1 cellular context compared by ENCODE assay signal in the genomic region with DNA sequence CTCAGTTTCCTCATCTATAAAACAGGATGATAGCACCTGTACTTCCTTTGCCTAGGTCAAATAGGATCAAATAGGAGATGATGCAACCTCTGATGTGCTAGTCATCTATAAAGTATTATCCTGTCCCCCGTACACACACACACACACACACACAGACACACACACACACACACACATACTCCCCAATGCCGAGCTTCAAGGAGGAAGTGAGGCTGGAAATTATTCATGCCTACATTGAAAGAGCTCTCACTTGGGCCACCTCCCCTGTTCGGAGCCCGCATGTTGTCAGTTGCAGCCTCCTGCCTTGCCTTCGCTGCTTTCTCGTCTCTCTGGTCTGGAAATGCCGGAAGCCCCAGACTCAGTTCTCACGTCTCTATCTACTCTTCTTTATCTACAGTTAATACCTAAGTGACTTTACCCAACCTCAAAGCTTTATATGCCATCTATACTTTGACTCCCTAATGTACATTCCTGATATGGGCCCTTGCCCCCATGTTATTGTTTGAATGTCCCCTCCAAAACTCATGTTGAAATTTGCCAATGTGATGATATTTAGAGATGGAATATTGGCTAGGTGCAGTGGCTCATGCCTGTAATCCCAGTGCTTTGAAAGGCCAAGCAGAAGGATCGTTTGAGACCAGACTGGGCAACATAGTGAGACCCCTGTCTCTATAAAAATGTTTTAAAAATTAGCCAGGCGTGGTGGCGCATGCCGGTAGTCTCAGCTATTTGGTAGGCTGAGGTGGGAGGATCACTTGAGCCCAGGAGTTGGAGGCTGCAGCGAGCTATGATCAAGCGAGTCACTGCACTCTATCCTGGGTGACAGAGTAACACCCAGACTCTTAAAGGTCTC.
TF ChIP-seq lines count a peak whose summit lies in the region.

No MANE protein-coding gene starts in this region.

TF ChIP-seq in K562, 482 proteins besides CTCF, POLR2A, EP300 and RAD21 (continued from another document):
- TF ChIP-seq RHOXF2B (CRISPR knock-in tag; conservative IDR thresholded peaks at IDR 0.05) = no peak
- no peak for TF ChIP-seq ILF3 (IDR thresholded peaks at IDR 0.05; ENCODE audit: borderline replicate concordance)
- TF ChIP-seq CHD4 (IDR thresholded peaks at IDR 0.05; ENCODE audit: insufficient read depth, insufficient replicate concordance, low read depth, low read length, poor library complexity, severe bottlenecking) = no peak
- no peak for TF ChIP-seq ZNF12 (CRISPR knock-in tag; IDR thresholded peaks at IDR 0.05)
- TF ChIP-seq ZNF263 (CRISPR knock-in tag; IDR thresholded peaks at IDR 0.05; ENCODE audit: borderline replicate concordance) = no peak
- no peak for TF ChIP-seq LARP7 (IDR thresholded peaks at IDR 0.05)
